In genomic region chr1:245464290-245464689, GRCh38 we compare ENCODE assay signal across 2 cellular contexts.
TF ChIP-seq lines count a peak whose summit lies in the region.

No MANE protein-coding gene starts in this region.

TF ChIP-seq in HCT116, 20 proteins besides CTCF, POLR2A, EP300 and RAD21:
- no peak for TF ChIP-seq JUND (IDR thresholded peaks at IDR 0.05)
- peak; percentile 42; the same call in 1 of the 2 replicates for TF ChIP-seq EGR1 (IDR thresholded peaks at IDR 0.05; ENCODE audit: low read depth)

TF ChIP-seq in K562, 482 proteins besides CTCF, POLR2A, EP300 and RAD21:
- TF ChIP-seq HNRNPUL1 (IDR thresholded peaks at IDR 0.05; ENCODE audit: low read length) = peak; percentile 87; the same call in 1 of the 2 replicates
- no peak for TF ChIP-seq POU5F1 (IDR thresholded peaks at IDR 0.05; ENCODE audit: borderline replicate concordance, low read depth, low read length, partially characterized antibody)
- TF ChIP-seq NFYB (IDR thresholded peaks at IDR 0.05; ENCODE audit: extremely low read depth, insufficient read length) = no peak
- TF ChIP-seq TRIM24 (IDR thresholded peaks at IDR 0.05) = peak; percentile 62 to 92; a peak in 3 of 4 replicates
- no peak for TF ChIP-seq ZBTB12 (CRISPR knock-in tag; IDR thresholded peaks at IDR 0.05)
- peak; percentile 82 for TF ChIP-seq TEAD4 (IDR thresholded peaks at IDR 0.05; ENCODE audit: low read length)
- TF ChIP-seq TEAD4 (CRISPR knock-in tag; IDR thresholded peaks at IDR 0.05; ENCODE audit: borderline replicate concordance) = no peak
- TF ChIP-seq MYNN (IDR thresholded peaks at IDR 0.05) = peak; percentile 17; the same call in 1 of the 2 replicates
- TF ChIP-seq MYNN (CRISPR knock-in tag; IDR thresholded peaks at IDR 0.05) = no peak
- TF ChIP-seq EGR1 (conservative IDR thresholded peaks at IDR 0.05) = peak; percentile 100
- TF ChIP-seq CREB3 (tag; conservative IDR thresholded peaks at IDR 0.05; ENCODE audit: low read depth) = no peak
- no peak for TF ChIP-seq IFI16 (CRISPR knock-in tag; IDR thresholded peaks at IDR 0.05)
- no peak for TF ChIP-seq PTBP1 (IDR thresholded peaks at IDR 0.05; ENCODE audit: low read depth, low read length)
- TF ChIP-seq ZBTB26 (CRISPR knock-in tag; IDR thresholded peaks at IDR 0.05) = 0 out of 2 replicates have a peak, but pooled peaks have one; percentile 16
- 0 out of 2 replicates have a peak, but pooled peaks have one; percentile 34 for TF ChIP-seq IRF2 (CRISPR knock-in tag; IDR thresholded peaks at IDR 0.05)
- TF ChIP-seq THRB (CRISPR knock-in tag; conservative IDR thresholded peaks at IDR 0.05) = peak; percentile 66; the same call in 1 of the 2 replicates
- TF ChIP-seq HDAC1 (IDR thresholded peaks at IDR 0.05) = 0 out of 4 replicates have a peak, but pooled peaks of 1 of the 2 experiments have one; percentile 25
TF ChIP-seq in K562: peak in this region for 9.
